Comparison of ENCODE assay signal across 9 cellular contexts in genomic region chr1:109370712-109371270, GRCh38. TPM values are rescaled to one million over a fixed set of nuclear protein-coding genes. Genes with fewer than 3 reads are reported as not detected.
DNase-seq lines count a peak whose midpoint lies in the region; ATAC-seq and TF ChIP-seq lines count a peak whose summit lies in the region.
"Had no signal": no experiment of that assay in that cellular context is flagged by ENCODE, and none has a peak within 500 bp of the region (broad histone marks: within the 10 kb centered on the region; RNA-seq: fewer than 3 reads in every experiment).

No MANE protein-coding gene starts in this region.

- in situ Hi-C loops in HAP-1 (cut with MboI; ENCODE audit: low sequenced_read_pairs) = no loop called here

- 32% methylated on average over 7 of the region's 7 CpGs for WGBS in esophagus muscularis mucosa

- H3K9me3 Mint-ChIP-seq in CD4-positive, alpha-beta T cell = no peaks in the 10 kb centered on the region
- H3K9me3 Mint-ChIP-seq in neural progenitor cell = peaks cover 9% of the 10 kb centered on the region

- no peaks in the 10 kb centered on the region for H3K9me2 ChIP-seq in PC-3 (replicated peaks; ENCODE audit: low read length)

- H3K4me1 ChIP-seq in PC-3 (ENCODE audit: insufficient read depth, low read length) (peaks cover 26% of the 10 kb centered on the region), esophagus muscularis mucosa (peaks cover 49 to 80% (median 73%) of the 10 kb centered on the region in 4 donors), rectal smooth muscle tissue (ENCODE audit: control insufficient read depth, insufficient read depth, low read length) (peaks cover 21% of the 10 kb centered on the region), neural progenitor cell (no peaks in the 10 kb centered on the region), HAP-1 (peaks cover 15% of the 10 kb centered on the region)

- H3K4me3 ChIP-seq in PC-3 (ENCODE audit: low read length) = peak overlapping the region; percentile 9; the same call in 1 of the 2 replicates
- H3K4me3 ChIP-seq in esophagus muscularis mucosa = peak overlapping the region; percentile 18 to 37 (median 28)
- peak overlapping the region; percentile 14 for H3K4me3 ChIP-seq in rectal smooth muscle tissue (ENCODE audit: low read length)
- no peak overlapping the region for H3K4me3 ChIP-seq in neural progenitor cell
- no peak overlapping the region for H3K4me3 ChIP-seq in HAP-1

- no peaks in the 10 kb centered on the region for H3K36me3 Mint-ChIP-seq in CD4-positive, alpha-beta T cell (ENCODE audit: low read depth)
- peaks cover 16% of the 10 kb centered on the region for H3K36me3 Mint-ChIP-seq in neural progenitor cell

- no peak overlapping the region for H3K4me3 Mint-ChIP-seq in CD4-positive, alpha-beta T cell
- no peak overlapping the region for H3K4me3 Mint-ChIP-seq in neural progenitor cell

- no peak for TF ChIP-seq POLR2A in esophagus muscularis mucosa (IDR thresholded peaks at IDR 0.05; ENCODE audit: low read depth)

- H3K9me3 ChIP-seq in PC-3 (ENCODE audit: low read length) = no peaks in the 10 kb centered on the region
- no peaks in the 10 kb centered on the region for H3K9me3 ChIP-seq in esophagus muscularis mucosa
- H3K9me3 ChIP-seq in CD4-positive, alpha-beta T cell (ENCODE audit: control insufficient read depth, low read length) = no peaks in the 10 kb centered on the region
- H3K9me3 ChIP-seq in neural progenitor cell (ENCODE audit: low read depth) = no peaks in the 10 kb centered on the region
- H3K9me3 ChIP-seq in HAP-1 = peaks cover 5% of the 10 kb centered on the region

- peaks cover 7% of the 10 kb centered on the region for H3K4me1 Mint-ChIP-seq in CD4-positive, alpha-beta T cell (ENCODE audit: low read depth)
- peaks cover 7% of the 10 kb centered on the region for H3K4me1 Mint-ChIP-seq in neural progenitor cell

- POLR2A ChIA-PET in PC-3 (lab: Charles Lee; ENCODE audit: unreplicated experiment) = no interaction called here
- POLR2A ChIA-PET in CD4-positive, alpha-beta T cell (lab: Charles Lee) = no interaction called here

- DNase-seq in EH (ENCODE audit: low read depth) (peak; percentile 98), PC-3 (peak; percentile 87), esophagus muscularis mucosa (ENCODE audit: extremely low spot score) (no peak), neural progenitor cell (ENCODE audit: low spot score) (no peak), HAP-1 (ENCODE audit: low spot score in 2 of 2) (no peak)
- no peak for DNase-seq in CD4-positive, alpha-beta T cell
- DNase-seq: occipital lobe had no signal

- peak overlapping the region; percentile 67 for H3K4me2 ChIP-seq in PC-3 (ENCODE audit: low read length)
- H3K4me2 ChIP-seq in neural progenitor cell = no peak overlapping the region

- H3K79me2 ChIP-seq in PC-3 (ENCODE audit: low read length) (peaks cover 4% of the 10 kb centered on the region; the same call in 1 of the 2 replicates), neural progenitor cell (ENCODE audit: low read depth) (peaks cover 61% of the 10 kb centered on the region)

- no TSS peak for BruUV-seq in PC-3 (replicated peaks; lab: Mats Ljungman, UMichigan)

- no peak for TF ChIP-seq CTCF in PC-3 (conservative IDR thresholded peaks at IDR 0.05; ENCODE audit: low read depth, low read length)
- no peak for TF ChIP-seq CTCF in esophagus muscularis mucosa (IDR thresholded peaks at IDR 0.05)
- TF ChIP-seq CTCF in CD4-positive, alpha-beta T cell (IDR thresholded peaks at IDR 0.05) = no peak
- no peak for TF ChIP-seq CTCF in neural progenitor cell (IDR thresholded peaks at IDR 0.05)

- intact Hi-C loops in PC-3 (cut with micrococcal nuclease) = no loop called here
- intact Hi-C loops in esophagus muscularis mucosa (cut with DNase I) = no loop called here
- intact Hi-C loops in CD4-positive, alpha-beta T cell (cut with DNase I, micrococcal nuclease) = no loop called here

- H3K9ac ChIP-seq in PC-3 (ENCODE audit: low read length) (no peak overlapping the region), rectal smooth muscle tissue (ENCODE audit: low read length) (no peak overlapping the region), neural progenitor cell (no peak overlapping the region)

- H3K36me3 ChIP-seq in PC-3 (ENCODE audit: low read depth, low read length) (no peaks in the 10 kb centered on the region), esophagus muscularis mucosa (peaks cover 9 to 32% (median 19%) of the 10 kb centered on the region in 4 donors), rectal smooth muscle tissue (ENCODE audit: control insufficient read depth, insufficient read depth, low read length) (peaks cover 7% of the 10 kb centered on the region), neural progenitor cell (no peaks in the 10 kb centered on the region), HAP-1 (replicated peaks) (peaks cover 13% of the 10 kb centered on the region)

- peak overlapping the region; percentile 53 for H3K27ac ChIP-seq in PC-3 (ENCODE audit: low read length)
- peak overlapping the region; percentile 84 to 92 (median 87) for H3K27ac ChIP-seq in esophagus muscularis mucosa (replicated peaks in 1 of 4)
- H3K27ac ChIP-seq in rectal smooth muscle tissue (ENCODE audit: low read depth, low read length) = peak overlapping the region; percentile 79
- no peak overlapping the region for H3K27ac ChIP-seq in CD4-positive, alpha-beta T cell (ENCODE audit: low read depth, low read length)
- H3K27ac ChIP-seq in neural progenitor cell = no peak overlapping the region

- H4K20me1 ChIP-seq in PC-3 (ENCODE audit: low read length) (no peaks in the 10 kb centered on the region), neural progenitor cell (ENCODE audit: low read depth) (no peaks in the 10 kb centered on the region)

- no peak overlapping the region for H3K27ac Mint-ChIP-seq in CD4-positive, alpha-beta T cell
- no peak overlapping the region for H3K27ac Mint-ChIP-seq in neural progenitor cell

- peaks cover 35% of the 10 kb centered on the region for H3K27me3 Mint-ChIP-seq in CD4-positive, alpha-beta T cell
- no peaks in the 10 kb centered on the region for H3K27me3 Mint-ChIP-seq in neural progenitor cell (ENCODE audit: insufficient read depth, low read depth)

- no peaks in the 10 kb centered on the region for H3F3A ChIP-seq in PC-3 (ENCODE audit: low read length, unreplicated experiment)
- no peaks in the 10 kb centered on the region for H3F3A ChIP-seq in neural progenitor cell (ENCODE audit: low read depth)

- TF ChIP-seq EP300 in esophagus muscularis mucosa (IDR thresholded peaks at IDR 0.05) = peak; percentile 53

- H3K27me3 ChIP-seq in PC-3 (ENCODE audit: low read length) = no peaks in the 10 kb centered on the region
- H3K27me3 ChIP-seq in esophagus muscularis mucosa = no peaks in the 10 kb centered on the region
- H3K27me3 ChIP-seq in rectal smooth muscle tissue (ENCODE audit: control insufficient read depth, insufficient read depth, low read length) = no peaks in the 10 kb centered on the region
- H3K27me3 ChIP-seq in CD4-positive, alpha-beta T cell (ENCODE audit: control insufficient read depth, insufficient read depth, low read length) = peaks cover 5% of the 10 kb centered on the region
- H3K27me3 ChIP-seq in neural progenitor cell = no peaks in the 10 kb centered on the region
- H3K27me3 ChIP-seq in HAP-1 (ENCODE audit: low read depth) = no peaks in the 10 kb centered on the region

- 0 out of 2 replicates have a peak overlapping the region, but pooled peaks have one; percentile 4 for H2AFZ ChIP-seq in PC-3 (ENCODE audit: low read length)
- H2AFZ ChIP-seq in neural progenitor cell (replicated peaks) = no peak overlapping the region

- ATAC-seq in PC-3 = peak; percentile 96
- ATAC-seq in CD4-positive, alpha-beta T cell (ENCODE audit: poor library complexity) = no peak
- no peak for ATAC-seq in GM21515 (IDR thresholded peaks at IDR 0.05; ENCODE audit: unreplicated experiment)

- CTCF ChIA-PET in PC-3 (lab: Charles Lee) = no interaction called here
- CTCF ChIA-PET in CD4-positive, alpha-beta T cell (lab: Charles Lee) = interaction anchor here (0.7 to 1.6 kb wide), 2 partner anchors 9 to 50 kb away, joined by 3 read pairs; no protein-coding TSS in a partner anchor

RNA-seq across cellular contexts. Expression of gene SORT1, which starts 26.9 kb away (rescaled TPM):
- 9.2 and 14.3 TPM in 2 replicates for total RNA-seq in PC-3 (2014; rRNA removed)
- 100 to 1,000 TPM in 3 of 4 donors, 10 to 100 TPM in 1; 92.6 to 136 (median 134) TPM for total RNA-seq in esophagus muscularis mucosa
- total RNA-seq in CD4-positive, alpha-beta T cell = under 1 TPM; 0.22 to 0.73 TPM
- 33.3 and 38.9 TPM in 2 replicates for total RNA-seq in neural progenitor cell (ENCODE audit: low replicate concordance)

RNA-seq across cellular contexts. Expression of gene PSMA5, which starts 55.5 kb away (rescaled TPM):
- total RNA-seq in PC-3 (2014; rRNA removed) (84.1 and 86.9 TPM in 2 replicates), esophagus muscularis mucosa (10 to 100 TPM; 15.8 to 29.8 (median 27.4) TPM), neural progenitor cell (ENCODE audit: low replicate concordance) (49.9 and 62.0 TPM in 2 replicates)
- total RNA-seq in CD4-positive, alpha-beta T cell = 10 to 100 TPM; 29.8 to 33.8 TPM

Comparison
In these comparisons a context has a peak if more than half of its experiments do, and no peak if none do; other contexts are left out.
1. DNase-seq: peak in EH (single experiment) and PC-3 (single experiment); none in esophagus muscularis mucosa (single experiment), CD4-positive, alpha-beta T cell (0 of 10), neural progenitor cell (single experiment) and HAP-1 (0 of 2).
2. H3K27ac ChIP-seq: peak in PC-3 (single experiment), esophagus muscularis mucosa (4 of 4) and rectal smooth muscle tissue (single experiment); none in CD4-positive, alpha-beta T cell (single experiment) and neural progenitor cell (single experiment).
3. H3K4me3 ChIP-seq: peak in PC-3 (single experiment), esophagus muscularis mucosa (4 of 4) and rectal smooth muscle tissue (single experiment); none in neural progenitor cell (single experiment) and HAP-1 (single experiment).